ENCODE assay signal across 8 cellular contexts in the genomic region with DNA sequence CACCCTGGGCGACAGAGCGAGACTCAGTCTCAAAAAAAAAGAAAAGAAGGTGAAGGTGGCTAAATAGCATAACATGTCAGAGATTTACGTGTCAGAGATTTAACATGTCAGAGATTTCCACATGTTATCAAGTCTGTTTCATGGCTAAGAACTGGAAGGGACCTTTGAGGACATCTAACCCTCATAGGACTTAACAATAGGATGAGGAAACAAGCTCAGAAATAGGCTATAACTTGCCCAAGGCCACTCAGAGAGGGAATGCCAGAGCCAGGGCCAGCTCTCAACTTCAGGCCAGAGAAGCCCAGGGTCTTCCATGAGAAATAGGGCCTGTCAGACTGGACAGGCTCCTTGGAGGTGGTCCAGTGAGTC. TPM values are rescaled to one million over a fixed set of nuclear protein-coding genes. Genes with fewer than 3 reads are reported as not detected.
A peak's percentile ranks its signal among the peaks of the same experiment; 100 is the strongest.
DNase-seq lines count a peak whose midpoint lies in the region; ATAC-seq and TF ChIP-seq lines count a peak whose summit lies in the region.

No MANE protein-coding gene starts in this region.

- H3K27me3 ChIP-seq in Panc1 (ENCODE audit: control insufficient read depth, insufficient read depth, low read length) (no peaks in the 10 kb centered on the region), prostate gland (replicated peaks; ENCODE audit: insufficient read depth) (no peaks in the 10 kb centered on the region)

- no peak for ATAC-seq in Panc1
- no peak for ATAC-seq in HG02571 (IDR thresholded peaks at IDR 0.05; ENCODE audit: unreplicated experiment)

- no peak for TF ChIP-seq POLR2A in prostate gland (IDR thresholded peaks at IDR 0.05)

- CTCF ChIA-PET in Panc1 (lab: Charles Lee) = interaction anchor here (0.6 to 1.0 kb wide), 4 partner anchors 8 to 56 kb away, joined by 3 to 5 read pairs (median 3); no protein-coding TSS in a partner anchor
- CTCF ChIA-PET in HEK293T (lab: Yijun Ruan, JAX) = interaction anchor here (0.6 to 2.1 kb wide), 6 partner anchors 9 to 128 kb away, joined by 3 to 16 read pairs (median 7); a partner anchor contains a TSS

- DNase-seq in NCI-H345 (lab: John Stamatoyannopoulos, UW) (peak; percentile 42), NCI-H345 treated with DMSO at 0.1 percent for 48 hours (lab: John Stamatoyannopoulos, UW; ENCODE audit: unreplicated experiment) (no peak), Panc1 (ENCODE audit: low read depth, low spot score) (no peak), fibroblast of pulmonary artery (ENCODE audit: low read depth) (no peak), prostate gland (ENCODE audit: low spot score) (no peak), SKM-1 treated with dmso at 0.1 percent for 144 hours (lab: John Stamatoyannopoulos, UW; ENCODE audit: unreplicated experiment) (no peak), HEK293T (ENCODE audit: extremely low spot score) (no peak)

- H3K9me3 ChIP-seq in Panc1 (ENCODE audit: control insufficient read depth, insufficient read depth, low read depth, low read length) (no peaks in the 10 kb centered on the region), prostate gland (no peaks in the 10 kb centered on the region)

- no peaks in the 10 kb centered on the region for H3K4me1 ChIP-seq in Panc1 (ENCODE audit: control insufficient read depth, insufficient read depth, low read length)
- H3K4me1 ChIP-seq in prostate gland (replicated peaks) = no peaks in the 10 kb centered on the region

- WGBS in prostate gland = 89% methylated on average over 3 of the region's 3 CpGs

- intact Hi-C loops in Panc1 (cut with micrococcal nuclease; ENCODE audit: unreplicated experiment) = no loop called here
- intact Hi-C loops in prostate gland (cut with DNase I) = no loop called here

- in situ Hi-C loops in Panc1 (cut with HindIII; ENCODE audit: low pct_unique_long_range_greater_than_20kb, low sequenced_read_pairs) = no loop called here

- TF ChIP-seq CTCF in Panc1 (IDR thresholded peaks at IDR 0.05) = no peak
- TF ChIP-seq CTCF in fibroblast of pulmonary artery (IDR thresholded peaks at IDR 0.05; ENCODE audit: low read length, missing control alignments) = no peak
- TF ChIP-seq CTCF in prostate gland (IDR thresholded peaks at IDR 0.05) = no peak

- peak overlapping the region; percentile 49 to 65 for H3K4me3 ChIP-seq in Panc1 (ENCODE audit: low read depth in 2 of 2, low read length in 2 of 2)
- H3K4me3 ChIP-seq in fibroblast of pulmonary artery (replicated peaks; ENCODE audit: low read depth, low read length) = peak overlapping the region; percentile 62
- peak overlapping the region; percentile 26 to 44 for H3K4me3 ChIP-seq in prostate gland

- POLR2A ChIA-PET in Panc1 (lab: Charles Lee) = interaction anchor here (0.5 kb wide), 1 partner anchor 100 kb away, joined by 6 read pairs; no protein-coding TSS in a partner anchor
- POLR2A ChIA-PET in HEK293T (lab: Yijun Ruan, JAX) = interaction anchor here (0.9 to 15.2 kb wide), 11 partner anchors 8 to 115 kb away, joined by 3 to 599 read pairs (median 6); a partner anchor contains a TSS

- H3K27ac ChIP-seq in Panc1 (ENCODE audit: low read length) (peak overlapping the region; percentile 89), prostate gland (peak overlapping the region; percentile 73 to 75)

- BruUV-seq in Panc1 (replicated peaks; lab: Mats Ljungman, UMichigan) = no TSS peak

- H3K36me3 ChIP-seq in Panc1 (ENCODE audit: control insufficient read depth, insufficient read depth, low read length) (no peaks in the 10 kb centered on the region), prostate gland (no peaks in the 10 kb centered on the region)

TF ChIP-seq in HEK293T, 16 proteins besides CTCF, POLR2A, EP300 and RAD21:
- TF ChIP-seq LEF1 (IDR thresholded peaks at IDR 0.05; ENCODE audit: borderline replicate concordance) (no peak), TARDBP (IDR thresholded peaks at IDR 0.05) (no peak), HDGF (IDR thresholded peaks at IDR 0.05; ENCODE audit: borderline replicate concordance) (no peak), FOXM1 (IDR thresholded peaks at IDR 0.05; ENCODE audit: borderline replicate concordance) (no peak), SP1 (IDR thresholded peaks at IDR 0.05) (no peak)

RNA-seq across cellular contexts. Expression of a gene that starts 26.8 kb away (rescaled TPM):
- 19.2 TPM for total RNA-seq in Panc1 (2021; ENCODE audit: unreplicated experiment)
- polyA plus RNA-seq in Panc1 (2012; ENCODE audit: insufficient read length) = 19.8 TPM
- total RNA-seq in prostate gland = 10 to 100 TPM; 17.9 to 24.0 TPM

RNA-seq across cellular contexts. Expression of a gene that starts 51.7 kb away (rescaled TPM):
- 114 TPM for total RNA-seq in Panc1 (2021; ENCODE audit: unreplicated experiment)
- polyA plus RNA-seq in Panc1 (2012; ENCODE audit: insufficient read length) = 86.3 TPM
- total RNA-seq in prostate gland = 100 to 1,000 TPM in 1 of 2 donors, 10 to 100 TPM in 1; 89.9 to 113 TPM

RNA-seq across cellular contexts. Expression of a gene that starts 51.9 kb away (rescaled TPM):
- 21.0 TPM for total RNA-seq in Panc1 (2021; ENCODE audit: unreplicated experiment)
- polyA plus RNA-seq in Panc1 (2012; ENCODE audit: insufficient read length) = 13.2 TPM
- 10 to 100 TPM in 1 of 2 donors, 1 to 10 TPM in 1; 3.1 to 13.2 TPM for total RNA-seq in prostate gland
